ENCODE assay signal across 8 cellular contexts in genomic region chr3:66195347-66195783, GRCh38. TPM values are rescaled to one million over a fixed set of nuclear protein-coding genes. Genes with fewer than 3 reads are reported as not detected.
A peak's percentile ranks its signal among the peaks of the same experiment; 100 is the strongest.
DNase-seq lines count a peak whose midpoint lies in the region; ATAC-seq, FAIRE-seq and TF ChIP-seq lines count a peak whose summit lies in the region.

No MANE protein-coding gene starts in this region.

- H2AK5ac ChIP-seq in H1 (ENCODE audit: low read depth, low read length): no peak overlapping the region

- TF ChIP-seq POLR2A in H1 (IDR thresholded peaks at IDR 0.05; ENCODE audit: control extremely low read depth in 1 of 2, low read depth in 2 of 2, low read length in 2 of 2) (no peak), suprapubic skin (IDR thresholded peaks at IDR 0.05) (no peak)

- CTCF ChIA-PET in H1 (lab: Charles Lee; ENCODE audit: partially characterized antibody): interaction anchor here (0.8 to 2.2 kb wide), 6 partner anchors 10 to 446 kb away, joined by 3 to 5 read pairs (median 3); no protein-coding TSS in a partner anchor

- no peak overlapping the region for H4K91ac ChIP-seq in H1 (replicated peaks; ENCODE audit: insufficient read length, low read length)

- H3K4me1 ChIP-seq in H1 (replicated peaks in 1 of 4; ENCODE audit: control insufficient read depth in 3 of 4, insufficient read depth in 4 of 4, low read length in 3 of 4): peaks cover 0 to 2% (median 0%) of the 10 kb centered on the region in 4 experiments; a peak in 2 of 7 replicates
- H3K4me1 ChIP-seq in suprapubic skin: peaks cover 7% of the 10 kb centered on the region

- H3K36me3 Mint-ChIP-seq in mesothelial cell of epicardium: no peaks in the 10 kb centered on the region
- H3K36me3 Mint-ChIP-seq in activated T-helper 2 cell treated with anti-CD3 and anti-CD28 coated beads, Interferon-gamma antibody, Interleukin-2, Interleukin-4, amounts not matched to agents 10 μg/mL and 5 μg/mL and 100 μg/mL, durations not matched to agents 14 hours and 24 hours and 36 hours (ENCODE audit: low read depth): no peaks in the 10 kb centered on the region

- no peaks in the 10 kb centered on the region for H3K9me3 ChIP-seq in H1 (ENCODE audit: insufficient read depth in 2 of 2, low read depth in 1 of 2, low read length in 1 of 2)
- H3K9me3 ChIP-seq in suprapubic skin: no peaks in the 10 kb centered on the region

- WGBS in H1 (ENCODE audit: extremely low coverage in 1 of 2, insufficient coverage in 1 of 2, insufficient read length in 1 of 2, insufficient replicate concordance in 2 of 2, low coverage in 1 of 2, low lambda C conversion rate in 2 of 2, missing lambda C conversion rate in 1 of 2), 2 experiments: 59% methylated on average over 18 of the region's 21 CpGs; no CpG with 5 or more reads in 1 of the 2 experiments
- 17% methylated on average over 20 of the region's 21 CpGs for WGBS in suprapubic skin

- no peak overlapping the region for H3K14ac ChIP-seq in H1 (ENCODE audit: insufficient read length)

- no peak overlapping the region for H3K9ac ChIP-seq in H1 (replicated peaks in 1 of 4; ENCODE audit: extremely low read depth in 1 of 4, low read depth in 3 of 4, low read length in 3 of 4)

- H2BK120ac ChIP-seq in H1 (replicated peaks; ENCODE audit: low read depth, low read length): no peak overlapping the region

- H3K79me2 ChIP-seq in H1 (ENCODE audit: control insufficient read depth in 1 of 2, insufficient read depth in 2 of 2, low read length in 2 of 2): no peaks in the 10 kb centered on the region

- peaks cover 4% of the 10 kb centered on the region for H3K23me2 ChIP-seq in H1 (ENCODE audit: low read depth, low read length)

- H3K27me3 ChIP-seq in GM06990 (replicated peaks; ENCODE audit: control insufficient read depth, insufficient read depth, low read length) (no peaks in the 10 kb centered on the region; the same call in 1 of the 2 replicates), H1 (replicated peaks in 1 of 4; ENCODE audit: control insufficient read depth in 3 of 4, extremely low read depth in 1 of 4, insufficient read depth in 3 of 4, low read length in 3 of 4) (no peaks in the 10 kb centered on the region; a peak in 1 of 7 replicates), suprapubic skin (peaks cover 11% of the 10 kb centered on the region)

- H4K5ac ChIP-seq in H1 (ENCODE audit: insufficient read length, low read depth, low read length): no peak overlapping the region

- H3K4ac ChIP-seq in H1 (replicated peaks; ENCODE audit: insufficient read length, low read depth, low read length): no peak overlapping the region

- H2BK12ac ChIP-seq in H1 (ENCODE audit: low read depth, low read length): no peak overlapping the region

- DNase-seq in GM06990 (ENCODE audit: extremely low read depth, insufficient read length): peak; percentile 44
- peak; percentile 96 for DNase-seq in NCI-H82 treated with DMSO at 0.1 percent for 48 hours (lab: John Stamatoyannopoulos, UW; ENCODE audit: unreplicated experiment)
- DNase-seq in H1 (ENCODE audit: low read depth in 1 of 2, low spot score in 2 of 2): peak; percentile 47 to 73
- DNase-seq in mesothelial cell of epicardium (ENCODE audit: low spot score in 2 of 2, unreplicated experiment in 2 of 2): peak; percentile 40 to 72
- DNase-seq in suprapubic skin (ENCODE audit: low spot score in 2 of 2): peak in 1 of 2 donors; percentile 62
- DNase-seq in activated T-helper 2 cell treated with anti-CD3 and anti-CD28 coated beads, Interferon-gamma antibody, Interleukin-2, Interleukin-4, amounts not matched to agents 10 μg/mL and 5 μg/mL and 100 μg/mL, durations not matched to agents 14 hours and 24 hours and 36 hours (ENCODE audit: low spot score): no peak
- DNase-seq in NOMO-1 (lab: John Stamatoyannopoulos, UW; ENCODE audit: unreplicated experiment in 2 of 2): no peak

- no peak overlapping the region for H3K18ac ChIP-seq in H1 (ENCODE audit: extremely low read depth, low read length)

- H3K36me3 ChIP-seq in GM06990 (ENCODE audit: control insufficient read depth, insufficient read depth, low read length): no peaks in the 10 kb centered on the region
- no peaks in the 10 kb centered on the region for H3K36me3 ChIP-seq in H1 (ENCODE audit: control insufficient read depth in 2 of 4, insufficient read depth in 4 of 4, low read length in 3 of 4)
- no peaks in the 10 kb centered on the region for H3K36me3 ChIP-seq in suprapubic skin

- H3K56ac ChIP-seq in H1 (replicated peaks; ENCODE audit: insufficient read length, low read depth, low read length): no peak overlapping the region

- no peak overlapping the region for H3K27ac Mint-ChIP-seq in mesothelial cell of epicardium
- no peak overlapping the region for H3K27ac Mint-ChIP-seq in activated T-helper 2 cell treated with anti-CD3 and anti-CD28 coated beads, Interferon-gamma antibody, Interleukin-2, Interleukin-4, amounts not matched to agents 10 μg/mL and 5 μg/mL and 100 μg/mL, durations not matched to agents 14 hours and 24 hours and 36 hours

- H3K4me3 ChIP-seq in GM06990 (replicated peaks; ENCODE audit: low read depth, low read length) (no peak overlapping the region), H1 (ENCODE audit: extremely low read depth in 1 of 4, insufficient read depth in 2 of 4, low read depth in 3 of 4, low read length in 4 of 4) (peak overlapping the region in 3 of 4 experiments; percentile 6 to 26 (median 11); a peak in 1 of 8 replicates), suprapubic skin (peak overlapping the region; percentile 26)

- peak; percentile 5 to 29; a peak in 3 of 4 replicates for TF ChIP-seq RAD21 in H1 (IDR thresholded peaks at IDR 0.05 in 1 of 2, conservative IDR thresholded peaks at IDR 0.05 in 1 of 2; ENCODE audit: low read depth in 2 of 2, low read length in 2 of 2)

- H4K20me1 ChIP-seq in H1 (replicated peaks in 1 of 2; ENCODE audit: control insufficient read depth in 1 of 2, insufficient read depth in 2 of 2, low read length in 2 of 2): peaks cover 0 to 1% of the 10 kb centered on the region in 2 experiments

- TF ChIP-seq CTCF in GM06990 (IDR thresholded peaks at IDR 0.05; ENCODE audit: insufficient read depth, low read length, poor library complexity, severe bottlenecking): no peak
- no peak; a peak in 1 of 4 replicates for TF ChIP-seq CTCF in H1 (IDR thresholded peaks at IDR 0.05; ENCODE audit: control extremely low read depth in 1 of 3, insufficient read depth in 1 of 3, low read depth in 1 of 3, low read length in 3 of 3)
- TF ChIP-seq CTCF in mesothelial cell of epicardium (IDR thresholded peaks at IDR 0.05; ENCODE audit: unreplicated experiment): no peak
- TF ChIP-seq CTCF in suprapubic skin (IDR thresholded peaks at IDR 0.05): no peak

- POLR2A ChIA-PET in H1 (lab: Charles Lee; ENCODE audit: partially characterized antibody): no interaction called here

- intact Hi-C loops in activated T-helper 2 cell treated with anti-CD3 and anti-CD28 coated beads, Interferon-gamma antibody, Interleukin-2, Interleukin-4, amounts not matched to agents 10 μg/mL and 5 μg/mL and 100 μg/mL, durations not matched to agents 14 hours and 24 hours and 36 hours (cut with micrococcal nuclease): no loop called here

- peaks cover 13% of the 10 kb centered on the region for H3K27me3 Mint-ChIP-seq in mesothelial cell of epicardium (ENCODE audit: low read depth)
- peaks cover 16% of the 10 kb centered on the region for H3K27me3 Mint-ChIP-seq in activated T-helper 2 cell treated with anti-CD3 and anti-CD28 coated beads, Interferon-gamma antibody, Interleukin-2, Interleukin-4, amounts not matched to agents 10 μg/mL and 5 μg/mL and 100 μg/mL, durations not matched to agents 14 hours and 24 hours and 36 hours (ENCODE audit: low read depth)

- FAIRE-seq in H1 (lab: Jason Lieb, UNC): no peak

- H3K4me2 ChIP-seq in H1 (ENCODE audit: insufficient read depth in 1 of 2, low read depth in 2 of 2, low read length in 2 of 2): peak overlapping the region; percentile 2 to 50; a peak in 3 of 4 replicates

- peak overlapping the region; percentile 46 for H3K4me3 Mint-ChIP-seq in mesothelial cell of epicardium
- no peak overlapping the region for H3K4me3 Mint-ChIP-seq in activated T-helper 2 cell treated with anti-CD3 and anti-CD28 coated beads, Interferon-gamma antibody, Interleukin-2, Interleukin-4, amounts not matched to agents 10 μg/mL and 5 μg/mL and 100 μg/mL, durations not matched to agents 14 hours and 24 hours and 36 hours (ENCODE audit: low read depth)

- no peak overlapping the region for H2BK15ac ChIP-seq in H1 (ENCODE audit: low read length)

- H3K27ac ChIP-seq in H1 (ENCODE audit: low read depth, low read length) (no peak overlapping the region), suprapubic skin (no peak overlapping the region)

- H2BK20ac ChIP-seq in H1 (ENCODE audit: low read length): no peak overlapping the region

- H3K4me1 Mint-ChIP-seq in mesothelial cell of epicardium: no peaks in the 10 kb centered on the region
- H3K4me1 Mint-ChIP-seq in activated T-helper 2 cell treated with anti-CD3 and anti-CD28 coated beads, Interferon-gamma antibody, Interleukin-2, Interleukin-4, amounts not matched to agents 10 μg/mL and 5 μg/mL and 100 μg/mL, durations not matched to agents 14 hours and 24 hours and 36 hours (ENCODE audit: low read depth): peaks cover 3% of the 10 kb centered on the region

- H4K8ac ChIP-seq in H1 (ENCODE audit: extremely low read depth, insufficient read depth, low read length): no peak overlapping the region

- H3K9me3 Mint-ChIP-seq in mesothelial cell of epicardium: no peaks in the 10 kb centered on the region
- H3K9me3 Mint-ChIP-seq in activated T-helper 2 cell treated with anti-CD3 and anti-CD28 coated beads, Interferon-gamma antibody, Interleukin-2, Interleukin-4, amounts not matched to agents 10 μg/mL and 5 μg/mL and 100 μg/mL, durations not matched to agents 14 hours and 24 hours and 36 hours: no peaks in the 10 kb centered on the region

- H2AFZ ChIP-seq in H1 (ENCODE audit: low read length): no peak overlapping the region

- no peaks in the 10 kb centered on the region; the same call in 1 of the 2 replicates for H3K79me1 ChIP-seq in H1 (ENCODE audit: low read depth, low read length)

- no peak for ATAC-seq in GM18498 (IDR thresholded peaks at IDR 0.05; ENCODE audit: unreplicated experiment)

- H3K23ac ChIP-seq in H1 (ENCODE audit: insufficient read length): no peak overlapping the region

- TF ChIP-seq EP300 in H1 (IDR thresholded peaks at IDR 0.05; ENCODE audit: borderline replicate concordance in 1 of 2, low read depth in 2 of 2, low read length in 2 of 2) (no peak), suprapubic skin (IDR thresholded peaks at IDR 0.05) (no peak)

- no peak overlapping the region for H2BK5ac ChIP-seq in H1 (ENCODE audit: low read depth, low read length)

RNA-seq across cellular contexts. Expression of gene SLC25A26, which starts 25.4 kb away (rescaled TPM):
- total RNA-seq in H1 (2021; fragmentation: NEBNext Ultra II Directional; extraction: Animal tissue kit (Norgen Biotek cat#: 25700)): 26.3 and 30.0 TPM in 2 replicates
- 33.1 and 37.0 TPM in 2 replicates for polyA plus RNA-seq in H1 (2011; rRNA removed)
- polyA plus RNA-seq in H1 (2011; cell fraction: cytosol; rRNA removed): 43.3 TPM
- polyA plus RNA-seq in H1 (2011; cell fraction: nucleus; rRNA removed): 17.0 TPM
- polyA plus RNA-seq in H1 (2012, experiment 1 of 2): 23.6 to 28.4 TPM (median 26.6 TPM) in 4 replicates
- 19.8 TPM for polyA plus RNA-seq in H1 (2012, experiment 2 of 2)
- 15.0 TPM for polyA plus RNA-seq in H1 (2013, experiment 1 of 2)
- polyA plus RNA-seq in H1 (2013, experiment 2 of 2): 16.2 TPM
- polyA minus RNA-seq in H1 (2011; rRNA and poly(A)+ RNA removed): 16.2 and 20.5 TPM in 2 replicates
- 7.6 TPM for polyA minus RNA-seq in H1 (2011; cell fraction: cytosol; rRNA and poly(A)+ RNA removed)
- polyA minus RNA-seq in H1 (2011; cell fraction: nucleus; rRNA and poly(A)+ RNA removed): 21.8 TPM
- total RNA-seq in mesothelial cell of epicardium (19.2 to 20.8 TPM (median 20.3 TPM) in 3 replicates), suprapubic skin (10 to 100 TPM; 13.3 to 29.1 (median 22.8) TPM)
- total RNA-seq in activated T-helper 2 cell treated with anti-CD3 and anti-CD28 coated beads, Interferon-gamma antibody, Interleukin-2, Interleukin-4, amounts not matched to agents 10 μg/mL and 5 μg/mL and 100 μg/mL, durations not matched to agents 14 hours and 24 hours and 36 hours: 15.5 and 16.9 TPM in 2 replicates

Comparison
In these comparisons a context has a peak if more than half of its experiments do, and no peak if none do; other contexts are left out.
1. DNase-seq: peak in GM06990 (single experiment), NCI-H82 treated with DMSO at 0.1 percent for 48 hours (single experiment), H1 (2 of 2) and mesothelial cell of epicardium (2 of 2); none in activated T-helper 2 cell treated with anti-CD3 and anti-CD28 coated beads, Interferon-gamma antibody, Interleukin-2, Interleukin-4, amounts not matched to agents 10 μg/mL and 5 μg/mL and 100 μg/mL, durations not matched to agents 14 hours and 24 hours and 36 hours (single experiment) and NOMO-1 (0 of 2).